ENCODE assay signal across 23 cellular contexts in genomic region chr13:111131610-111132009, GRCh38. TPM values are rescaled to one million over a fixed set of nuclear protein-coding genes. Genes with fewer than 3 reads are reported as not detected.
DNase-seq lines count a peak whose midpoint lies in the region; ATAC-seq and TF ChIP-seq lines count a peak whose summit lies in the region.
"Had no signal": no experiment of that assay in that cellular context is flagged by ENCODE, and none has a peak within 500 bp of the region (broad histone marks: within the 10 kb centered on the region; RNA-seq: fewer than 3 reads in every experiment).

No MANE protein-coding gene starts in this region.

- DNase-seq in left ventricle myocardium superior, result no peak
- DNase-seq in right cardiac atrium, result no peak
- DNase-seq in myocyte (ENCODE audit: low read depth), result peak; percentile 76
- no peak for DNase-seq in stimulated activated naive B cell treated with anti-CD40 and anti-IgM and Interleukin-4, amounts not matched to agents 10 μg/mL and 1 μg/mL and 100 μg/mL, for 72 hours
- no peak for DNase-seq in SKM-1 treated with dmso at 0.1 percent for 144 hours (lab: John Stamatoyannopoulos, UW; ENCODE audit: unreplicated experiment)
- no peak for DNase-seq in hepatic stellate cell (ENCODE audit: low spot score)
- DNase-seq: C1 segment of cervical spinal cord; Caco-2; CD8-positive, alpha-beta T cell; GDM1; H9; IMR-90; KG1; MG63; NCI-H2029; NCI-H446; NCI-H524 treated with DMSO at 0.1 percent for 48 hours; NCI-H774; SJCRH30 had no signal

- no peak overlapping the region for H3K4me3 Mint-ChIP-seq in stimulated activated naive B cell treated with anti-CD40 and anti-IgM and Interleukin-4, amounts not matched to agents 10 μg/mL and 1 μg/mL and 100 μg/mL, for 72 hours
- H3K4me3 Mint-ChIP-seq: CD8-positive, alpha-beta T cell; GM23338; H9 had no signal

- H3K36me3 Mint-ChIP-seq in stimulated activated naive B cell treated with anti-CD40 and anti-IgM and Interleukin-4, amounts not matched to agents 10 μg/mL and 1 μg/mL and 100 μg/mL, for 72 hours, result no peaks in the 10 kb centered on the region
- H3K36me3 Mint-ChIP-seq: CD8-positive, alpha-beta T cell had no signal

- no peak overlapping the region for H3K9ac ChIP-seq in parathyroid adenoma

- peaks cover 12 to 23% of the 10 kb centered on the region in 2 donors for H3K4me1 Mint-ChIP-seq in stimulated activated naive B cell treated with anti-CD40 and anti-IgM and Interleukin-4, amounts not matched to agents 10 μg/mL and 1 μg/mL and 100 μg/mL, for 72 hours
- H3K4me1 Mint-ChIP-seq: GM23338, H9 had no signal

- H3K4me1 ChIP-seq in right cardiac atrium (ENCODE audit: control insufficient read depth, insufficient read depth, low read length) (no peaks in the 10 kb centered on the region), parathyroid adenoma (peaks cover 4% of the 10 kb centered on the region)
- H3K4me1 ChIP-seq: SJCRH30 had no signal

- ATAC-seq in left ventricle myocardium superior (peak; percentile 81), right cardiac atrium (no peak), HG03460 (IDR thresholded peaks at IDR 0.05; ENCODE audit: unreplicated experiment) (no peak)
- no peak for ATAC-seq in stimulated activated naive B cell treated with anti-CD40 and anti-IgM and Interleukin-4, amounts not matched to agents 10 μg/mL and 1 μg/mL and 100 μg/mL, for 72 hours (replicated peaks)
- ATAC-seq: CD8-positive, alpha-beta T cell; GM23338 had no signal

- intact Hi-C loops in left ventricle myocardium superior (cut with micrococcal nuclease), result no loop called here
- intact Hi-C loops in right cardiac atrium (cut with DNase I), result no loop called here

- H3K27me3 Mint-ChIP-seq in stimulated activated naive B cell treated with anti-CD40 and anti-IgM and Interleukin-4, amounts not matched to agents 10 μg/mL and 1 μg/mL and 100 μg/mL, for 72 hours, result peaks cover 2 to 19% of the 10 kb centered on the region in 2 donors

- H3K9me3 ChIP-seq in right cardiac atrium (ENCODE audit: control insufficient read depth, low read length), result no peaks in the 10 kb centered on the region
- H3K9me3 ChIP-seq in parathyroid adenoma (ENCODE audit: control insufficient read depth, low read length), result no peaks in the 10 kb centered on the region
- H3K9me3 ChIP-seq: Caco-2, MG63, SJCRH30 had no signal

- H3K27me3 ChIP-seq in right cardiac atrium (ENCODE audit: control insufficient read depth, insufficient read depth) (no peaks in the 10 kb centered on the region), parathyroid adenoma (ENCODE audit: control insufficient read depth, insufficient read depth, low read length) (no peaks in the 10 kb centered on the region)
- H3K27me3 ChIP-seq: SJCRH30 had no signal

- no peak for TF ChIP-seq CTCF in parathyroid adenoma (IDR thresholded peaks at IDR 0.05)

- 69% methylated on average over 4 of the region's 4 CpGs for WGBS in right cardiac atrium

- H3K36me3 ChIP-seq in parathyroid adenoma (ENCODE audit: control insufficient read depth, insufficient read depth, low read length), result no peaks in the 10 kb centered on the region
- H3K36me3 ChIP-seq: MG63, SJCRH30 had no signal

- no peak overlapping the region for H3K4me3 ChIP-seq in right cardiac atrium (ENCODE audit: low read length)
- H3K4me3 ChIP-seq in parathyroid adenoma (ENCODE audit: low read depth, low read length), result no peak overlapping the region
- H3K4me3 ChIP-seq: GM12878, GM23338, MG63, SJCRH30 had no signal

- peaks cover 2% of the 10 kb centered on the region for H3K79me2 ChIP-seq in parathyroid adenoma

- H3K9me3 Mint-ChIP-seq in stimulated activated naive B cell treated with anti-CD40 and anti-IgM and Interleukin-4, amounts not matched to agents 10 μg/mL and 1 μg/mL and 100 μg/mL, for 72 hours, result no peaks in the 10 kb centered on the region
- H3K9me3 Mint-ChIP-seq: CD8-positive, alpha-beta T cell; GM23338; H9 had no signal

- H3K27ac ChIP-seq in right cardiac atrium (ENCODE audit: low read length), result no peak overlapping the region
- no peak overlapping the region for H3K27ac ChIP-seq in parathyroid adenoma
- H3K27ac ChIP-seq: SJCRH30 had no signal

- peak overlapping the region; percentile 55 for H3K4me2 ChIP-seq in parathyroid adenoma (ENCODE audit: low read length)
- H3K4me2 ChIP-seq: GM23338 had no signal

- no peak overlapping the region for H2AFZ ChIP-seq in parathyroid adenoma
- H2AFZ ChIP-seq: GM23338 had no signal

- H3K27ac Mint-ChIP-seq in stimulated activated naive B cell treated with anti-CD40 and anti-IgM and Interleukin-4, amounts not matched to agents 10 μg/mL and 1 μg/mL and 100 μg/mL, for 72 hours, result peak overlapping the region; percentile 48
- H3K27ac Mint-ChIP-seq: CD8-positive, alpha-beta T cell; GM23338; H9 had no signal

RNA-seq across cellular contexts. Expression of gene ARHGEF7, which starts 16.5 kb away (rescaled TPM):
- total RNA-seq in left ventricle myocardium superior (56.2 TPM), right cardiac atrium (10 to 100 TPM; 34.9 to 43.9 (median 38.6) TPM), myocyte (52.8 and 55.0 TPM in 2 replicates)
- 21.3 TPM for polyA plus RNA-seq in right cardiac atrium
- polyA plus RNA-seq in myocyte (2012), result 31.5 TPM
